9 cellular contexts compared by ENCODE assay signal in the genomic region with DNA sequence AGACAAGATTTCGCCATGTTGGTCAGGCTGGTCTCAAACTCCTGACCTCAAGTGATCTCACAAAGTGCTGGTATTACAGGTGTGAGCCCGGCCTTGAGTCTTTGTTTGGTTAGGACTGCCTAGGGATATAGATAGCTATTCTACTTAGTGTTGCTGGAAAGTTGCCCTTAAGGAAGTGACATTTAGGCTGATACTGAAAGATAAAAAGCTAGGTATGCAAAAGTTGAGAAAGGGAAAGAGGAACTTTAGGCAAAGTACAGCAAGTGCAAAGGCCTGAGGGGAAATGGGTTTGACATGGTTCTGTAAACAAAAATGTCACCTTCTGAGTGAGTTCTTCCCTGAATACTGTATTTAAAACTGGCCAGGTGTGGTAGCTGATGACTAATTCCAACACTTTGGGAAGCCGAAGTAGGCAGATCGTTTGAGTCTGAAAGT.
DNase-seq lines count a peak whose midpoint lies in the region; ATAC-seq, FAIRE-seq and TF ChIP-seq lines count a peak whose summit lies in the region.
"Had no signal": no experiment of that assay in that cellular context is flagged by ENCODE, and none has a peak within 500 bp of the region (broad histone marks: within the 10 kb centered on the region; RNA-seq: fewer than 3 reads in every experiment).

No MANE protein-coding gene starts in this region.

- no peak for TF ChIP-seq CTCF in cardiac muscle cell (IDR thresholded peaks at IDR 0.05; ENCODE audit: low read depth, low read length)
- TF ChIP-seq CTCF in heart right ventricle (IDR thresholded peaks at IDR 0.05), result no peak
- no peak for TF ChIP-seq CTCF in K562 (IDR thresholded peaks at IDR 0.05 in 2 of 3, conservative IDR thresholded peaks at IDR 0.05 in 1 of 3; ENCODE audit: insufficient read depth in 2 of 3, low read depth in 1 of 3, low read length in 3 of 3)
- no peak for TF ChIP-seq CTCF in thyroid gland (IDR thresholded peaks at IDR 0.05)
- no peak for TF ChIP-seq CTCF in tibial artery (IDR thresholded peaks at IDR 0.05)
- TF ChIP-seq CTCF in left ventricle myocardium inferior (IDR thresholded peaks at IDR 0.05; ENCODE audit: borderline replicate concordance), result no peak

- in situ Hi-C loops in K562 (cut with MboI), result no loop called here

- no peak for DNase-seq in cardiac muscle cell (ENCODE audit: low read depth in 1 of 2, low spot score in 1 of 2)
- no peak for DNase-seq in heart right ventricle
- DNase-seq in K562 (ENCODE audit: extremely low read depth in 1 of 4, low spot score in 3 of 4), result peak in 1 of 4 experiments; percentile 42
- no peak for DNase-seq in thyroid gland
- no peak for DNase-seq in tibial artery
- DNase-seq in left ventricle myocardium inferior, result no peak
- DNase-seq: DND-41 had no signal

- peak; percentile 38; the same call in 1 of the 2 replicates for TF ChIP-seq EP300 in K562 (IDR thresholded peaks at IDR 0.05; ENCODE audit: low read length)

- 0 out of 4 replicates have a peak, but pooled peaks of 1 of the 2 experiments have one; percentile 6 for TF ChIP-seq RAD21 in K562 (CRISPR knock-in tag; conservative IDR thresholded peaks at IDR 0.05 in 1 of 2, IDR thresholded peaks at IDR 0.05 in 1 of 2)

- 0 out of 4 replicates have a peak overlapping the region, but pooled peaks of 1 of the 2 experiments have one; percentile 3 for H3K9ac ChIP-seq in K562 (ENCODE audit: insufficient read depth in 1 of 2, low read depth in 2 of 2, low read length in 2 of 2)

- H3K27me3 ChIP-seq in cardiac muscle cell (no peaks in the 10 kb centered on the region), heart right ventricle (no peaks in the 10 kb centered on the region), K562 (ENCODE audit: control insufficient read depth in 2 of 2, insufficient read depth in 2 of 2, low read length in 2 of 2) (no peaks in the 10 kb centered on the region), thyroid gland (no peaks in the 10 kb centered on the region), tibial artery (no peaks in the 10 kb centered on the region), left ventricle myocardium inferior (ENCODE audit: low read depth) (no peaks in the 10 kb centered on the region)

- WGBS in heart right ventricle, 2 donors, result 69 to 79% methylated on average over 4 of the region's 4 CpGs
- WGBS in K562 (ENCODE audit: insufficient coverage, low coverage, missing lambda C conversion rate), result 35% methylated on average over 4 of the region's 4 CpGs
- 72 to 74% methylated on average over 4 of the region's 4 CpGs for WGBS in thyroid gland, 2 donors

- no TSS peak for BruUV-seq in K562 (replicated peaks; lab: Mats Ljungman, UMichigan)

- ATAC-seq in heart right ventricle, result no peak
- peak; percentile 56 for ATAC-seq in HG03571 (IDR thresholded peaks at IDR 0.05; ENCODE audit: unreplicated experiment)
- ATAC-seq in K562, result peak; percentile 68
- no peak for ATAC-seq in GM21576 (IDR thresholded peaks at IDR 0.05; ENCODE audit: unreplicated experiment)

- H3K27ac ChIP-seq in cardiac muscle cell (peak overlapping the region; percentile 58), heart right ventricle (peak overlapping the region in 1 of 10 donors; percentile 44), K562 (ENCODE audit: extremely low read depth, low read depth, low read length) (peak overlapping the region; percentile 57), thyroid gland (no peak overlapping the region), tibial artery (no peak overlapping the region), left ventricle myocardium inferior (replicated peaks) (no peak overlapping the region)

- POLR2A ChIA-PET in K562 (lab: Yijun Ruan, JAX), result interaction anchor here (0.5 to 1.0 kb wide), 3 partner anchors 21 to 280 kb away, joined by 3 to 4 read pairs (median 4); no protein-coding TSS in a partner anchor

- no peak overlapping the region for H2AFZ ChIP-seq in K562 (ENCODE audit: low read depth, low read length)

- H3K4me3 ChIP-seq in cardiac muscle cell (no peak overlapping the region), heart right ventricle (no peak overlapping the region), K562 (no peak overlapping the region), thyroid gland (replicated peaks in 1 of 3) (no peak overlapping the region), tibial artery (no peak overlapping the region), left ventricle myocardium inferior (no peak overlapping the region)

- H3K4me1 ChIP-seq in cardiac muscle cell (ENCODE audit: low read depth) (peaks cover 31% of the 10 kb centered on the region), heart right ventricle (peaks cover 0 to 28% (median 4%) of the 10 kb centered on the region in 9 donors), K562 (replicated peaks in 1 of 2; ENCODE audit: control insufficient read depth in 2 of 2, insufficient read depth in 2 of 2, low read length in 2 of 2) (peaks cover 4 to 28% of the 10 kb centered on the region in 2 experiments), thyroid gland (peaks cover 23 to 30% of the 10 kb centered on the region in 2 donors), tibial artery (peaks cover 0 to 27% (median 2%) of the 10 kb centered on the region in 4 donors), left ventricle myocardium inferior (peaks cover 23% of the 10 kb centered on the region)

- H3K4me2 ChIP-seq in K562 (ENCODE audit: insufficient read depth, low read length), result peak overlapping the region; percentile 26; the same call in 1 of the 2 replicates

- TF ChIP-seq POLR2A in K562 (conservative IDR thresholded peaks at IDR 0.05) (no peak), thyroid gland (IDR thresholded peaks at IDR 0.05) (no peak)

- intact Hi-C loops in heart right ventricle (cut with DNase I) (loop anchor here in 1 of 10 donors (10.0 kb wide), 1 partner anchor 57 kb away; no protein-coding TSS in a partner anchor), K562 (cut with micrococcal nuclease) (no loop called here), thyroid gland (cut with DNase I) (no loop called here), tibial artery (cut with DNase I; ENCODE audit: low total_unique reads) (no loop called here), left ventricle myocardium inferior (cut with micrococcal nuclease) (no loop called here)

- peaks cover 87% of the 10 kb centered on the region for H3K79me2 ChIP-seq in K562 (ENCODE audit: control insufficient read depth, insufficient read depth, low read length)

- no peaks in the 10 kb centered on the region for H3K36me3 ChIP-seq in cardiac muscle cell
- peaks cover 0 to 11% (median 0%) of the 10 kb centered on the region in 9 donors for H3K36me3 ChIP-seq in heart right ventricle
- peaks cover 6% of the 10 kb centered on the region; the same call in 2 of the 3 replicates for H3K36me3 ChIP-seq in K562 (ENCODE audit: control insufficient read depth, insufficient read depth, low read length)
- no peaks in the 10 kb centered on the region for H3K36me3 ChIP-seq in thyroid gland
- no peaks in the 10 kb centered on the region for H3K36me3 ChIP-seq in tibial artery
- H3K36me3 ChIP-seq in left ventricle myocardium inferior, result no peaks in the 10 kb centered on the region

- no peaks in the 10 kb centered on the region for H3K9me1 ChIP-seq in K562 (ENCODE audit: control insufficient read depth, insufficient read depth, low read length)

- CTCF ChIA-PET in K562 (lab: Yijun Ruan, JAX; ENCODE audit: low intra/inter-chr PET ratio), result no interaction called here

- FAIRE-seq in K562 (lab: Jason Lieb, UNC), result peak; percentile 63

- H4K20me1 ChIP-seq in K562 (replicated peaks; ENCODE audit: control insufficient read depth, insufficient read depth, low read length), result no peaks in the 10 kb centered on the region

- H3K9me3 ChIP-seq in cardiac muscle cell (ENCODE audit: low read depth), result no peaks in the 10 kb centered on the region
- H3K9me3 ChIP-seq in heart right ventricle, result no peaks in the 10 kb centered on the region
- H3K9me3 ChIP-seq in K562 (replicated peaks; ENCODE audit: control insufficient read depth, insufficient read depth, low read depth, low read length), result no peaks in the 10 kb centered on the region
- no peaks in the 10 kb centered on the region for H3K9me3 ChIP-seq in thyroid gland
- H3K9me3 ChIP-seq in tibial artery, result no peaks in the 10 kb centered on the region
- H3K9me3 ChIP-seq in left ventricle myocardium inferior (replicated peaks), result no peaks in the 10 kb centered on the region

TF ChIP-seq in K562, 482 proteins besides CTCF, POLR2A, EP300 and RAD21 (continues in another document):
- TF ChIP-seq CEBPB (tag; IDR thresholded peaks at IDR 0.05) (peak; percentile 38; the same call in 1 of the 2 replicates), TAL1 (IDR thresholded peaks at IDR 0.05) (peak; percentile 49), ZBTB1 (CRISPR knock-in tag; IDR thresholded peaks at IDR 0.05; ENCODE audit: borderline replicate concordance, low read depth) (no peak), C11orf30 (IDR thresholded peaks at IDR 0.05; ENCODE audit: low read depth) (peak; percentile 39; the same call in 1 of the 2 replicates), YBX1 (IDR thresholded peaks at IDR 0.05) (no peak), MCM3 (IDR thresholded peaks at IDR 0.05) (no peak), DPF2 (IDR thresholded peaks at IDR 0.05) (peak; percentile 70), ZEB2 (IDR thresholded peaks at IDR 0.05) (peak; percentile 93), CBFA2T2 (conservative IDR thresholded peaks at IDR 0.05) (peak; percentile 29; the same call in 1 of the 2 replicates), CTBP1 (IDR thresholded peaks at IDR 0.05; ENCODE audit: borderline replicate concordance) (peak; percentile 85), POLR2B (IDR thresholded peaks at IDR 0.05; ENCODE audit: low read depth, partially characterized antibody) (no peak), CREB1 (IDR thresholded peaks at IDR 0.05) (no peak), CREB1 (CRISPR knock-in tag; IDR thresholded peaks at IDR 0.05) (peak; percentile 20; the same call in 1 of the 2 replicates), BRD9 (IDR thresholded peaks at IDR 0.05; ENCODE audit: low read depth, partially characterized antibody) (no peak), SMARCE1 (IDR thresholded peaks at IDR 0.05) (peak; percentile 68; the same call in 1 of the 2 replicates), SMARCA4 (IDR thresholded peaks at IDR 0.05) (peak; percentile 68; the same call in 1 of the 2 replicates), RUNX1 (IDR thresholded peaks at IDR 0.05; ENCODE audit: low read depth) (no peak), ZNF586 (CRISPR knock-in tag; conservative IDR thresholded peaks at IDR 0.05) (no peak), TCF3 (CRISPR knock-in tag; IDR thresholded peaks at IDR 0.05) (peak; percentile 63), CXXC5 (CRISPR knock-in tag; IDR thresholded peaks at IDR 0.05) (peak; percentile 10; the same call in 1 of the 2 replicates)
- TF ChIP-seq, protein P1, sequence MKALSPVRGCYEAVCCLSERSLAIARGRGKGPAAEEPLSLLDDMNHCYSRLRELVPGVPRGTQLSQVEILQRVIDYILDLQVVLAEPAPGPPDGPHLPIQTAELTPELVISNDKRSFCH (CRISPR knock-in tag; IDR thresholded peaks at IDR 0.05), result no peak
- TF ChIP-seq, protein P1 (tag; IDR thresholded peaks at IDR 0.05), result peak; percentile 72

Comparison
In these comparisons a context has a peak if more than half of its experiments do, and no peak if none do; other contexts are left out.
1. H3K27ac ChIP-seq: peak in cardiac muscle cell (single experiment) and K562 (single experiment); none in thyroid gland (0 of 3), tibial artery (0 of 2) and left ventricle myocardium inferior (single experiment).
2. ATAC-seq: peak in HG03571 (single experiment) and K562 (single experiment); none in heart right ventricle (0 of 8) and GM21576 (single experiment).